In the genomic region with DNA sequence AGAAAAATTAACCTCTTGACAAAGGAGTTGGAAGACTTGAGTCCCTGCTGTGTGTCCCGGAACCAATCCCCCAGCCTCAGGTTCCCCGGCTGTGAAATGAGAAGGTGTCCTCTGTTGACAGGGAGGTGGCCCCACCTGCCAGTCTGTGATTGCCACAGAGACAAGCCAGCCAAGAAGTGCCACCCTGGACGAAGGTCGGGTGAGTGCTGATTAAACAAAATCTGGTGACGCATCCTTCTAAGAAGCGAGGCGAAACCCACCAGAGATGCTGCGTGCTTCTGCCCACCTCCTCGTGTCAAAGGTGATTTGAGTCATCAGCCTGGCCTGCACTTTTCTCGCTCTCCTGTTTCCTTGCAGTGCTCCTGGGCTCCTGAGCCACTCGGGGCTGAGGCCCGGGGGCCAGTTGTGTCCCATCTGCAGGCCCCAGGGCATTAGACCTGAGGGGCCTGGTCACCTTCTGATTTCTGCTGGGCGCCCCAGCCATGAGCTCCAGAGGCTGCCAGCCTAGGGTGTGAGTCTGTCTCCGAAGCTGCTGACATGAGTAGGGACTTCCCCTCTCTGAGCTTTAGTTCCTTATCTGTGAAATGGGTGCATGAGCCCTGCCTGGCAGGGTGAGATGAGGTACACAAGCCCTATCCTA, we compare ENCODE assay signal across 3 cellular contexts.
TF ChIP-seq lines count a peak whose summit lies in the region.

No MANE protein-coding gene starts in this region.

TF ChIP-seq in SK-N-SH, 30 proteins besides CTCF, POLR2A, EP300 and RAD21 (continued from another document and continues in another):
- TF ChIP-seq, protein P1, sequence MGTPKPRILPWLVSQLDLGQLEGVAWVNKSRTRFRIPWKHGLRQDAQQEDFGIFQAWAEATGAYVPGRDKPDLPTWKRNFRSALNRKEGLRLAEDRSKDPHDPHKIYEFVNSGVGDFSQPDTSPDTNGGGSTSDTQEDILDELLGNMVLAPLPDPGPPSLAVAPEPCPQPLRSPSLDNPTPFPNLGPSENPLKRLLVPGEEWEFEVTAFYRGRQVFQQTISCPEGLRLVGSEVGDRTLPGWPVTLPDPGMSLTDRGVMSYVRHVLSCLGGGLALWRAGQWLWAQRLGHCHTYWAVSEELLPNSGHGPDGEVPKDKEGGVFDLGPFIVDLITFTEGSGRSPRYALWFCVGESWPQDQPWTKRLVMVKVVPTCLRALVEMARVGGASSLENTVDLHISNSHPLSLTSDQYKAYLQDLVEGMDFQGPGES (IDR thresholded peaks at IDR 0.05; ENCODE audit: low read depth, low read length) = no peak
- TF ChIP-seq, protein P2, sequence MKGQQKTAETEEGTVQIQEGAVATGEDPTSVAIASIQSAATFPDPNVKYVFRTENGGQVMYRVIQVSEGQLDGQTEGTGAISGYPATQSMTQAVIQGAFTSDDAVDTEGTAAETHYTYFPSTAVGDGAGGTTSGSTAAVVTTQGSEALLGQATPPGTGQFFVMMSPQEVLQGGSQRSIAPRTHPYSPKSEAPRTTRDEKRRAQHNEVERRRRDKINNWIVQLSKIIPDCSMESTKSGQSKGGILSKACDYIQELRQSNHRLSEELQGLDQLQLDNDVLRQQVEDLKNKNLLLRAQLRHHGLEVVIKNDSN (IDR thresholded peaks at IDR 0.05; ENCODE audit: borderline replicate concordance, low read depth) = no peak
- TF ChIP-seq GABPA (IDR thresholded peaks at IDR 0.05; ENCODE audit: low read depth) (no peak), GATA2 (CRISPR knock-in tag; IDR thresholded peaks at IDR 0.05) (no peak), FOXM1 (IDR thresholded peaks at IDR 0.05; ENCODE audit: low read depth) (no peak), TCF12 (IDR thresholded peaks at IDR 0.05) (no peak), RXRA (IDR thresholded peaks at IDR 0.05; ENCODE audit: borderline replicate concordance, low read depth) (no peak), MEF2A (IDR thresholded peaks at IDR 0.05; ENCODE audit: borderline replicate concordance, low read depth) (no peak), RCOR1 (IDR thresholded peaks at IDR 0.05; ENCODE audit: low read length) (no peak), NFIC (IDR thresholded peaks at IDR 0.05; ENCODE audit: borderline replicate concordance) (no peak)
- TF ChIP-seq, protein P3, sequence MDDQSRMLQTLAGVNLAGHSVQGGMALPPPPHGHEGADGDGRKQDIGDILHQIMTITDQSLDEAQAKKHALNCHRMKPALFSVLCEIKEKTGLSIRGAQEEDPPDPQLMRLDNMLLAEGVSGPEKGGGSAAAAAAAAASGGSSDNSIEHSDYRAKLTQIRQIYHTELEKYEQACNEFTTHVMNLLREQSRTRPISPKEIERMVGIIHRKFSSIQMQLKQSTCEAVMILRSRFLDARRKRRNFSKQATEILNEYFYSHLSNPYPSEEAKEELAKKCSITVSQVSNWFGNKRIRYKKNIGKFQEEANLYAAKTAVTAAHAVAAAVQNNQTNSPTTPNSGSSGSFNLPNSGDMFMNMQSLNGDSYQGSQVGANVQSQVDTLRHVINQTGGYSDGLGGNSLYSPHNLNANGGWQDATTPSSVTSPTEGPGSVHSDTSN (IDR thresholded peaks at IDR 0.05) = no peak
- TF ChIP-seq, protein P4, sequence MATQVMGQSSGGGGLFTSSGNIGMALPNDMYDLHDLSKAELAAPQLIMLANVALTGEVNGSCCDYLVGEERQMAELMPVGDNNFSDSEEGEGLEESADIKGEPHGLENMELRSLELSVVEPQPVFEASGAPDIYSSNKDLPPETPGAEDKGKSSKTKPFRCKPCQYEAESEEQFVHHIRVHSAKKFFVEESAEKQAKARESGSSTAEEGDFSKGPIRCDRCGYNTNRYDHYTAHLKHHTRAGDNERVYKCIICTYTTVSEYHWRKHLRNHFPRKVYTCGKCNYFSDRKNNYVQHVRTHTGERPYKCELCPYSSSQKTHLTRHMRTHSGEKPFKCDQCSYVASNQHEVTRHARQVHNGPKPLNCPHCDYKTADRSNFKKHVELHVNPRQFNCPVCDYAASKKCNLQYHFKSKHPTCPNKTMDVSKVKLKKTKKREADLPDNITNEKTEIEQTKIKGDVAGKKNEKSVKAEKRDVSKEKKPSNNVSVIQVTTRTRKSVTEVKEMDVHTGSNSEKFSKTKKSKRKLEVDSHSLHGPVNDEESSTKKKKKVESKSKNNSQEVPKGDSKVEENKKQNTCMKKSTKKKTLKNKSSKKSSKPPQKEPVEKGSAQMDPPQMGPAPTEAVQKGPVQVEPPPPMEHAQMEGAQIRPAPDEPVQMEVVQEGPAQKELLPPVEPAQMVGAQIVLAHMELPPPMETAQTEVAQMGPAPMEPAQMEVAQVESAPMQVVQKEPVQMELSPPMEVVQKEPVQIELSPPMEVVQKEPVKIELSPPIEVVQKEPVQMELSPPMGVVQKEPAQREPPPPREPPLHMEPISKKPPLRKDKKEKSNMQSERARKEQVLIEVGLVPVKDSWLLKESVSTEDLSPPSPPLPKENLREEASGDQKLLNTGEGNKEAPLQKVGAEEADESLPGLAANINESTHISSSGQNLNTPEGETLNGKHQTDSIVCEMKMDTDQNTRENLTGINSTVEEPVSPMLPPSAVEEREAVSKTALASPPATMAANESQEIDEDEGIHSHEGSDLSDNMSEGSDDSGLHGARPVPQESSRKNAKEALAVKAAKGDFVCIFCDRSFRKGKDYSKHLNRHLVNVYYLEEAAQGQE (IDR thresholded peaks at IDR 0.05; ENCODE audit: low read depth, low read length) = no peak

TF ChIP-seq in SK-N-SH treated with all-trans-retinoic acid at 6 μM for 48 hours, 23 proteins besides CTCF, POLR2A, EP300 and RAD21:
- TF ChIP-seq, protein P5, sequence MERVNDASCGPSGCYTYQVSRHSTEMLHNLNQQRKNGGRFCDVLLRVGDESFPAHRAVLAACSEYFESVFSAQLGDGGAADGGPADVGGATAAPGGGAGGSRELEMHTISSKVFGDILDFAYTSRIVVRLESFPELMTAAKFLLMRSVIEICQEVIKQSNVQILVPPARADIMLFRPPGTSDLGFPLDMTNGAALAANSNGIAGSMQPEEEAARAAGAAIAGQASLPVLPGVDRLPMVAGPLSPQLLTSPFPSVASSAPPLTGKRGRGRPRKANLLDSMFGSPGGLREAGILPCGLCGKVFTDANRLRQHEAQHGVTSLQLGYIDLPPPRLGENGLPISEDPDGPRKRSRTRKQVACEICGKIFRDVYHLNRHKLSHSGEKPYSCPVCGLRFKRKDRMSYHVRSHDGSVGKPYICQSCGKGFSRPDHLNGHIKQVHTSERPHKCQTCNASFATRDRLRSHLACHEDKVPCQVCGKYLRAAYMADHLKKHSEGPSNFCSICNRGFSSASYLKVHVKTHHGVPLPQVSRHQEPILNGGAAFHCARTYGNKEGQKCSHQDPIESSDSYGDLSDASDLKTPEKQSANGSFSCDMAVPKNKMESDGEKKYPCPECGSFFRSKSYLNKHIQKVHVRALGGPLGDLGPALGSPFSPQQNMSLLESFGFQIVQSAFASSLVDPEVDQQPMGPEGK (CRISPR knock-in tag; IDR thresholded peaks at IDR 0.05; ENCODE audit: borderline replicate concordance) = no peak
- TF ChIP-seq TCF4 (CRISPR knock-in tag; IDR thresholded peaks at IDR 0.05; ENCODE audit: borderline replicate concordance) = no peak

TF ChIP-seq in endothelial cell of umbilical vein, 7 proteins besides CTCF, POLR2A, EP300 and RAD21 (continued from another document):
- peak; percentile 75 for TF ChIP-seq FOS (IDR thresholded peaks at IDR 0.05; ENCODE audit: borderline replicate concordance, insufficient read depth, low read length)
